ENCODE assay signal across 1 cellular context in the genomic region with DNA sequence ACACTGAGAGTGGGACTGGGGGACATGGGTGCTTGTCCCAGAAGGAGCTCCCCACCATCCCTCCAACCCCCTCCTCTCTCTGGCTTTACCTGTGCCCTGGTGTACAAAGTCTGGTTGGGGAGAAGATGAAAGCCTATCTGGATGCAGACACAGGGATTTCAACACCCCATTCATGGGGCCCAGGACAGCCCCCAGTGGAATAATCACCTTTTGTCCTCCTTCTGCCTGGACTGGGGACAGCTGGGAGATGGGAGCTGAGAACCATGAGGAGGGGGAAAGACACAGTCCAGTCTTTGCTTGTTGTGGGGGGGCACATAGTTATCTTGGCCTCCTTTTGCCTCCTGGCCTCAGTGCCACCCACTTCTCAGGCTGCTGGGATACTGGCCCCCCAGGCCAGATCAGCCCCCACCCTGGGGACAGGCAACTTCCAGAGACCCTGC.
A peak's percentile ranks its signal among the peaks of the same experiment; 100 is the strongest.
TF ChIP-seq lines count a peak whose summit lies in the region.

No MANE protein-coding gene starts in this region.

TF ChIP-seq in HepG2, 621 proteins besides CTCF, POLR2A, EP300 and RAD21 (continues in another document):
- no peak for TF ChIP-seq GTF3A (CRISPR knock-in tag; conservative IDR thresholded peaks at IDR 0.05)
- TF ChIP-seq ZNF773 (CRISPR knock-in tag; IDR thresholded peaks at IDR 0.05; ENCODE audit: borderline replicate concordance), result no peak
- peak; percentile 33; the same call in 1 of the 2 replicates for TF ChIP-seq CREM (IDR thresholded peaks at IDR 0.05)
- no peak for TF ChIP-seq CREM (CRISPR knock-in tag; IDR thresholded peaks at IDR 0.05)
- no peak for TF ChIP-seq ZNF720 (CRISPR knock-in tag; IDR thresholded peaks at IDR 0.05)
- TF ChIP-seq HOXA9 (CRISPR knock-in tag; IDR thresholded peaks at IDR 0.05; ENCODE audit: borderline replicate concordance), result no peak
- TF ChIP-seq, protein P1, sequence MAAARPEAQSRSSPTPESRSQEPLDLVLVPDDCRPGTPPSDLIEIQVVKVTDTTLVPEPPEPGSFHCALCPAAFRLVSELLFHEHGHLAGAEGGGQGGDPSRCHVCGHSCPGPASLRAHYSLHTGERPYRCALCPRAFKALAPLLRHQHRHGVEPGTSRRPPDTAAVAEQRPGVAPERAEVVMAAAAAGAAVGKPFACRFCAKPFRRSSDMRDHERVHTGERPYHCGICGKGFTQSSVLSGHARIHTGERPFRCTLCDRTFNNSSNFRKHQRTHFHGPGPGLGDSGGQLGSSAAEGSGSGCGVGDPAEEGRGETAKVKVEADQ (CRISPR knock-in tag; IDR thresholded peaks at IDR 0.05; ENCODE audit: borderline replicate concordance), result no peak
- TF ChIP-seq CHCHD3 (CRISPR knock-in tag; IDR thresholded peaks at IDR 0.05), result no peak
- 0 out of 2 replicates have a peak, but pooled peaks have one; percentile 18 for TF ChIP-seq FOXA3 (CRISPR knock-in tag; IDR thresholded peaks at IDR 0.05)
- TF ChIP-seq, protein P2, sequence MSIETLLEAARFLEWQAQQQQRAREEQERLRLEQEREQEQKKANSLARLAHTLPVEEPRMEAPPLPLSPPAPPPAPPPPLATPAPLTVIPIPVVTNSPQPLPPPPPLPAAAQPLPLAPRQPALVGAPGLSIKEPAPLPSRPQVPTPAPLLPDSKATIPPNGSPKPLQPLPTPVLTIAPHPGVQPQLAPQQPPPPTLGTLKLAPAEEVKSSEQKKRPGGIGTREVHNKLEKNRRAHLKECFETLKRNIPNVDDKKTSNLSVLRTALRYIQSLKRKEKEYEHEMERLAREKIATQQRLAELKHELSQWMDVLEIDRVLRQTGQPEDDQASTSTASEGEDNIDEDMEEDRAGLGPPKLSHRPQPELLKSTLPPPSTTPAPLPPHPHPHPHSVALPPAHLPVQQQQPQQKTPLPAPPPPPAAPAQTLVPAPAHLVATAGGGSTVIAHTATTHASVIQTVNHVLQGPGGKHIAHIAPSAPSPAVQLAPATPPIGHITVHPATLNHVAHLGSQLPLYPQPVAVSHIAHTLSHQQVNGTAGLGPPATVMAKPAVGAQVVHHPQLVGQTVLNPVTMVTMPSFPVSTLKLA (IDR thresholded peaks at IDR 0.05), result no peak
- no peak for TF ChIP-seq POLR2AphosphoS2 (IDR thresholded peaks at IDR 0.05; ENCODE audit: low read depth, low read length)
- TF ChIP-seq, protein P3, sequence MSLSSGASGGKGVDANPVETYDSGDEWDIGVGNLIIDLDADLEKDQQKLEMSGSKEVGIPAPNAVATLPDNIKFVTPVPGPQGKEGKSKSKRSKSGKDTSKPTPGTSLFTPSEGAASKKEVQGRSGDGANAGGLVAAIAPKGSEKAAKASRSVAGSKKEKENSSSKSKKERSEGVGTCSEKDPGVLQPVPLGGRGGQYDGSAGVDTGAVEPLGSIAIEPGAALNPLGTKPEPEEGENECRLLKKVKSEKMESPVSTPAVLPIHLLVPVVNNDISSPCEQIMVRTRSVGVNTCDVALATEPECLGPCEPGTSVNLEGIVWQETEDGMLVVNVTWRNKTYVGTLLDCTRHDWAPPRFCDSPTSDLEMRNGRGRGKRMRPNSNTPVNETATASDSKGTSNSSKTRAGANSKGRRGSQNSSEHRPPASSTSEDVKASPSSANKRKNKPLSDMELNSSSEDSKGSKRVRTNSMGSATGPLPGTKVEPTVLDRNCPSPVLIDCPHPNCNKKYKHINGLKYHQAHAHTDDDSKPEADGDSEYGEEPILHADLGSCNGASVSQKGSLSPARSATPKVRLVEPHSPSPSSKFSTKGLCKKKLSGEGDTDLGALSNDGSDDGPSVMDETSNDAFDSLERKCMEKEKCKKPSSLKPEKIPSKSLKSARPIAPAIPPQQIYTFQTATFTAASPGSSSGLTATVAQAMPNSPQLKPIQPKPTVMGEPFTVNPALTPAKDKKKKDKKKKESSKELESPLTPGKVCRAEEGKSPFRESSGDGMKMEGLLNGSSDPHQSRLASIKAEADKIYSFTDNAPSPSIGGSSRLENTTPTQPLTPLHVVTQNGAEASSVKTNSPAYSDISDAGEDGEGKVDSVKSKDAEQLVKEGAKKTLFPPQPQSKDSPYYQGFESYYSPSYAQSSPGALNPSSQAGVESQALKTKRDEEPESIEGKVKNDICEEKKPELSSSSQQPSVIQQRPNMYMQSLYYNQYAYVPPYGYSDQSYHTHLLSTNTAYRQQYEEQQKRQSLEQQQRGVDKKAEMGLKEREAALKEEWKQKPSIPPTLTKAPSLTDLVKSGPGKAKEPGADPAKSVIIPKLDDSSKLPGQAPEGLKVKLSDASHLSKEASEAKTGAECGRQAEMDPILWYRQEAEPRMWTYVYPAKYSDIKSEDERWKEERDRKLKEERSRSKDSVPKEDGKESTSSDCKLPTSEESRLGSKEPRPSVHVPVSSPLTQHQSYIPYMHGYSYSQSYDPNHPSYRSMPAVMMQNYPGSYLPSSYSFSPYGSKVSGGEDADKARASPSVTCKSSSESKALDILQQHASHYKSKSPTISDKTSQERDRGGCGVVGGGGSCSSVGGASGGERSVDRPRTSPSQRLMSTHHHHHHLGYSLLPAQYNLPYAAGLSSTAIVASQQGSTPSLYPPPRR (CRISPR knock-in tag; IDR thresholded peaks at IDR 0.05; ENCODE audit: borderline replicate concordance), result peak; percentile 55; the same call in 1 of the 2 replicates
- TF ChIP-seq RARG (CRISPR knock-in tag; IDR thresholded peaks at IDR 0.05; ENCODE audit: low read depth), result no peak
- peak; percentile 70; the same call in 1 of the 2 replicates for TF ChIP-seq TBX2 (CRISPR knock-in tag; IDR thresholded peaks at IDR 0.05; ENCODE audit: borderline replicate concordance)
- TF ChIP-seq SRSF4 (IDR thresholded peaks at IDR 0.05; ENCODE audit: low read depth, low read length, poor library complexity, severe bottlenecking), result no peak
- TF ChIP-seq, protein P4, sequence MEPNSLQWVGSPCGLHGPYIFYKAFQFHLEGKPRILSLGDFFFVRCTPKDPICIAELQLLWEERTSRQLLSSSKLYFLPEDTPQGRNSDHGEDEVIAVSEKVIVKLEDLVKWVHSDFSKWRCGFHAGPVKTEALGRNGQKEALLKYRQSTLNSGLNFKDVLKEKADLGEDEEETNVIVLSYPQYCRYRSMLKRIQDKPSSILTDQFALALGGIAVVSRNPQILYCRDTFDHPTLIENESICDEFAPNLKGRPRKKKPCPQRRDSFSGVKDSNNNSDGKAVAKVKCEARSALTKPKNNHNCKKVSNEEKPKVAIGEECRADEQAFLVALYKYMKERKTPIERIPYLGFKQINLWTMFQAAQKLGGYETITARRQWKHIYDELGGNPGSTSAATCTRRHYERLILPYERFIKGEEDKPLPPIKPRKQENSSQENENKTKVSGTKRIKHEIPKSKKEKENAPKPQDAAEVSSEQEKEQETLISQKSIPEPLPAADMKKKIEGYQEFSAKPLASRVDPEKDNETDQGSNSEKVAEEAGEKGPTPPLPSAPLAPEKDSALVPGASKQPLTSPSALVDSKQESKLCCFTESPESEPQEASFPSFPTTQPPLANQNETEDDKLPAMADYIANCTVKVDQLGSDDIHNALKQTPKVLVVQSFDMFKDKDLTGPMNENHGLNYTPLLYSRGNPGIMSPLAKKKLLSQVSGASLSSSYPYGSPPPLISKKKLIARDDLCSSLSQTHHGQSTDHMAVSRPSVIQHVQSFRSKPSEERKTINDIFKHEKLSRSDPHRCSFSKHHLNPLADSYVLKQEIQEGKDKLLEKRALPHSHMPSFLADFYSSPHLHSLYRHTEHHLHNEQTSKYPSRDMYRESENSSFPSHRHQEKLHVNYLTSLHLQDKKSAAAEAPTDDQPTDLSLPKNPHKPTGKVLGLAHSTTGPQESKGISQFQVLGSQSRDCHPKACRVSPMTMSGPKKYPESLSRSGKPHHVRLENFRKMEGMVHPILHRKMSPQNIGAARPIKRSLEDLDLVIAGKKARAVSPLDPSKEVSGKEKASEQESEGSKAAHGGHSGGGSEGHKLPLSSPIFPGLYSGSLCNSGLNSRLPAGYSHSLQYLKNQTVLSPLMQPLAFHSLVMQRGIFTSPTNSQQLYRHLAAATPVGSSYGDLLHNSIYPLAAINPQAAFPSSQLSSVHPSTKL (CRISPR knock-in tag; IDR thresholded peaks at IDR 0.05), result peak; percentile 43; the same call in 1 of the 2 replicates
- TF ChIP-seq, protein P5, sequence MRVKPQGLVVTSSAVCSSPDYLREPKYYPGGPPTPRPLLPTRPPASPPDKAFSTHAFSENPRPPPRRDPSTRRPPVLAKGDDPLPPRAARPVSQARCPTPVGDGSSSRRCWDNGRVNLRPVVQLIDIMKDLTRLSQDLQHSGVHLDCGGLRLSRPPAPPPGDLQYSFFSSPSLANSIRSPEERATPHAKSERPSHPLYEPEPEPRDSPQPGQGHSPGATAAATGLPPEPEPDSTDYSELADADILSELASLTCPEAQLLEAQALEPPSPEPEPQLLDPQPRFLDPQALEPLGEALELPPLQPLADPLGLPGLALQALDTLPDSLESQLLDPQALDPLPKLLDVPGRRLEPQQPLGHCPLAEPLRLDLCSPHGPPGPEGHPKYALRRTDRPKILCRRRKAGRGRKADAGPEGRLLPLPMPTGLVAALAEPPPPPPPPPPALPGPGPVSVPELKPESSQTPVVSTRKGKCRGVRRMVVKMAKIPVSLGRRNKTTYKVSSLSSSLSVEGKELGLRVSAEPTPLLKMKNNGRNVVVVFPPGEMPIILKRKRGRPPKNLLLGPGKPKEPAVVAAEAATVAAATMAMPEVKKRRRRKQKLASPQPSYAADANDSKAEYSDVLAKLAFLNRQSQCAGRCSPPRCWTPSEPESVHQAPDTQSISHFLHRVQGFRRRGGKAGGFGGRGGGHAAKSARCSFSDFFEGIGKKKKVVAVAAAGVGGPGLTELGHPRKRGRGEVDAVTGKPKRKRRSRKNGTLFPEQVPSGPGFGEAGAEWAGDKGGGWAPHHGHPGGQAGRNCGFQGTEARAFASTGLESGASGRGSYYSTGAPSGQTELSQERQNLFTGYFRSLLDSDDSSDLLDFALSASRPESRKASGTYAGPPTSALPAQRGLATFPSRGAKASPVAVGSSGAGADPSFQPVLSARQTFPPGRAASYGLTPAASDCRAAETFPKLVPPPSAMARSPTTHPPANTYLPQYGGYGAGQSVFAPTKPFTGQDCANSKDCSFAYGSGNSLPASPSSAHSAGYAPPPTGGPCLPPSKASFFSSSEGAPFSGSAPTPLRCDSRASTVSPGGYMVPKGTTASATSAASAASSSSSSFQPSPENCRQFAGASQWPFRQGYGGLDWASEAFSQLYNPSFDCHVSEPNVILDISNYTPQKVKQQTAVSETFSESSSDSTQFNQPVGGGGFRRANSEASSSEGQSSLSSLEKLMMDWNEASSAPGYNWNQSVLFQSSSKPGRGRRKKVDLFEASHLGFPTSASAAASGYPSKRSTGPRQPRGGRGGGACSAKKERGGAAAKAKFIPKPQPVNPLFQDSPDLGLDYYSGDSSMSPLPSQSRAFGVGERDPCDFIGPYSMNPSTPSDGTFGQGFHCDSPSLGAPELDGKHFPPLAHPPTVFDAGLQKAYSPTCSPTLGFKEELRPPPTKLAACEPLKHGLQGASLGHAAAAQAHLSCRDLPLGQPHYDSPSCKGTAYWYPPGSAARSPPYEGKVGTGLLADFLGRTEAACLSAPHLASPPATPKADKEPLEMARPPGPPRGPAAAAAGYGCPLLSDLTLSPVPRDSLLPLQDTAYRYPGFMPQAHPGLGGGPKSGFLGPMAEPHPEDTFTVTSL (CRISPR knock-in tag; IDR thresholded peaks at IDR 0.05; ENCODE audit: borderline replicate concordance), result 0 out of 2 replicates have a peak, but pooled peaks have one; percentile 17
- TF ChIP-seq ARHGAP35 (CRISPR knock-in tag; IDR thresholded peaks at IDR 0.05; ENCODE audit: borderline replicate concordance), result no peak
- TF ChIP-seq SMYD3 (CRISPR knock-in tag; IDR thresholded peaks at IDR 0.05), result no peak
- peak; percentile 66; the same call in 1 of the 2 replicates for TF ChIP-seq ZNF331 (CRISPR knock-in tag; IDR thresholded peaks at IDR 0.05)
- no peak for TF ChIP-seq HIVEP1 (CRISPR knock-in tag; IDR thresholded peaks at IDR 0.05)
- no peak for TF ChIP-seq ONECUT2 (CRISPR knock-in tag; IDR thresholded peaks at IDR 0.05)
- peak; percentile 33; the same call in 1 of the 2 replicates for TF ChIP-seq RXRA (CRISPR knock-in tag; IDR thresholded peaks at IDR 0.05)
- TF ChIP-seq FOXC1 (CRISPR knock-in tag; IDR thresholded peaks at IDR 0.05; ENCODE audit: borderline replicate concordance), result no peak
- TF ChIP-seq FLYWCH1 (CRISPR knock-in tag; IDR thresholded peaks at IDR 0.05), result no peak
- peak; percentile 42; the same call in 1 of the 2 replicates for TF ChIP-seq HDAC2 (CRISPR knock-in tag; IDR thresholded peaks at IDR 0.05)
- TF ChIP-seq, protein P6, sequence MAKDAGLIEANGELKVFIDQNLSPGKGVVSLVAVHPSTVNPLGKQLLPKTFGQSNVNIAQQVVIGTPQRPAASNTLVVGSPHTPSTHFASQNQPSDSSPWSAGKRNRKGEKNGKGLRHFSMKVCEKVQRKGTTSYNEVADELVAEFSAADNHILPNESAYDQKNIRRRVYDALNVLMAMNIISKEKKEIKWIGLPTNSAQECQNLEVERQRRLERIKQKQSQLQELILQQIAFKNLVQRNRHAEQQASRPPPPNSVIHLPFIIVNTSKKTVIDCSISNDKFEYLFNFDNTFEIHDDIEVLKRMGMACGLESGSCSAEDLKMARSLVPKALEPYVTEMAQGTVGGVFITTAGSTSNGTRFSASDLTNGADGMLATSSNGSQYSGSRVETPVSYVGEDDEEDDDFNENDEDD (CRISPR knock-in tag; IDR thresholded peaks at IDR 0.05; ENCODE audit: borderline replicate concordance), result no peak
- TF ChIP-seq NCOA5 (CRISPR knock-in tag; IDR thresholded peaks at IDR 0.05), result no peak
- TF ChIP-seq RELA (CRISPR knock-in tag; IDR thresholded peaks at IDR 0.05), result no peak
- peak; percentile 29 for TF ChIP-seq SAP130 (CRISPR knock-in tag; IDR thresholded peaks at IDR 0.05; ENCODE audit: low read depth)
- TF ChIP-seq PPARG (CRISPR knock-in tag; conservative IDR thresholded peaks at IDR 0.05), result 0 out of 2 replicates have a peak, but pooled peaks have one; percentile 49
- TF ChIP-seq, protein P7, sequence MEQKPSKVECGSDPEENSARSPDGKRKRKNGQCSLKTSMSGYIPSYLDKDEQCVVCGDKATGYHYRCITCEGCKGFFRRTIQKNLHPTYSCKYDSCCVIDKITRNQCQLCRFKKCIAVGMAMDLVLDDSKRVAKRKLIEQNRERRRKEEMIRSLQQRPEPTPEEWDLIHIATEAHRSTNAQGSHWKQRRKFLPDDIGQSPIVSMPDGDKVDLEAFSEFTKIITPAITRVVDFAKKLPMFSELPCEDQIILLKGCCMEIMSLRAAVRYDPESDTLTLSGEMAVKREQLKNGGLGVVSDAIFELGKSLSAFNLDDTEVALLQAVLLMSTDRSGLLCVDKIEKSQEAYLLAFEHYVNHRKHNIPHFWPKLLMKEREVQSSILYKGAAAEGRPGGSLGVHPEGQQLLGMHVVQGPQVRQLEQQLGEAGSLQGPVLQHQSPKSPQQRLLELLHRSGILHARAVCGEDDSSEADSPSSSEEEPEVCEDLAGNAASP (CRISPR knock-in tag; IDR thresholded peaks at IDR 0.05; ENCODE audit: borderline replicate concordance), result peak; percentile 57; the same call in 1 of the 2 replicates
- TF ChIP-seq MEIS2 (CRISPR knock-in tag; IDR thresholded peaks at IDR 0.05), result no peak
- no peak for TF ChIP-seq SAFB2 (CRISPR knock-in tag; IDR thresholded peaks at IDR 0.05; ENCODE audit: borderline replicate concordance, low read depth)
